In genomic region chr21:37522641-37523295, GRCh38 we compare ENCODE assay signal across 31 cellular contexts.
A peak's percentile ranks its signal among the peaks of the same experiment; 100 is the strongest.
DNase-seq lines count a peak whose midpoint lies in the region; ATAC-seq and TF ChIP-seq lines count a peak whose summit lies in the region.
"Had no signal": no experiment of that assay in that cellular context is flagged by ENCODE, and none has a peak within 500 bp of the region (broad histone marks: within the 10 kb centered on the region; RNA-seq: fewer than 3 reads in every experiment).

No MANE protein-coding gene starts in this region.

- TF ChIP-seq EP300 in neural cell (conservative IDR thresholded peaks at IDR 0.05; ENCODE audit: poor library complexity, severe bottlenecking), result no peak

- H3K27me3 Mint-ChIP-seq in activated CD8-positive, alpha-beta T cell treated with anti-CD3 and anti-CD28 coated beads, Interleukin-2, amount 10 ng/mL, durations not matched to agents 7 days and 5 days (ENCODE audit: low read depth), result no peaks in the 10 kb centered on the region
- H3K27me3 Mint-ChIP-seq in activated CD8-positive, alpha-beta T cell treated with anti-CD3 and anti-CD28 coated beads for 36 hours, result no peaks in the 10 kb centered on the region
- H3K27me3 Mint-ChIP-seq in GM23338 (ENCODE audit: insufficient read depth, low read depth, poor library complexity), result peaks cover 5% of the 10 kb centered on the region
- H3K27me3 Mint-ChIP-seq in T-helper 17 cell, result no peaks in the 10 kb centered on the region
- H3K27me3 Mint-ChIP-seq: CD4-positive, alpha-beta memory T cell had no signal

- H4K20me1 ChIP-seq in GM23338 (replicated peaks; ENCODE audit: insufficient read depth), result no peaks in the 10 kb centered on the region
- H4K20me1 ChIP-seq in neural cell (ENCODE audit: insufficient read depth), result no peaks in the 10 kb centered on the region

- intact Hi-C loops in activated CD8-positive, alpha-beta T cell treated with anti-CD3 and anti-CD28 coated beads for 36 hours (cut with micrococcal nuclease), result no loop called here

- H3K9me2 ChIP-seq in GM23338 (ENCODE audit: insufficient read depth) (no peaks in the 10 kb centered on the region; the same call in 1 of the 2 replicates), neural cell (ENCODE audit: insufficient read depth, low read length) (no peaks in the 10 kb centered on the region)

- no peak overlapping the region for H3K27ac ChIP-seq in GM23338 (ENCODE audit: low read depth)
- no peak overlapping the region for H3K27ac ChIP-seq in neural cell (ENCODE audit: low read length)
- H3K27ac ChIP-seq: A549, adrenal gland, body of pancreas, prostate gland, right lobe of liver, thyroid gland, vagina had no signal

- no peaks in the 10 kb centered on the region for H3K9me3 Mint-ChIP-seq in activated CD8-positive, alpha-beta T cell treated with anti-CD3 and anti-CD28 coated beads, Interleukin-2, amount 10 ng/mL, durations not matched to agents 7 days and 5 days (ENCODE audit: insufficient read depth)
- no peaks in the 10 kb centered on the region for H3K9me3 Mint-ChIP-seq in activated CD8-positive, alpha-beta T cell treated with anti-CD3 and anti-CD28 coated beads for 36 hours
- no peaks in the 10 kb centered on the region; the same call in 2 of the 3 replicates for H3K9me3 Mint-ChIP-seq in GM23338

- no peak for TF ChIP-seq CTCF in activated CD8-positive, alpha-beta T cell treated with anti-CD3 and anti-CD28 coated beads for 36 hours (IDR thresholded peaks at IDR 0.05)
- no peak for TF ChIP-seq CTCF in GM23338 (conservative IDR thresholded peaks at IDR 0.05; ENCODE audit: low read depth in 2 of 2)
- TF ChIP-seq CTCF in neural cell (IDR thresholded peaks at IDR 0.05; ENCODE audit: poor library complexity, severe bottlenecking), result no peak

- no peak for ATAC-seq in activated CD8-positive, alpha-beta T cell treated with anti-CD3 and anti-CD28 coated beads, Interleukin-2, amount 10 ng/mL, durations not matched to agents 7 days and 5 days
- no peak for ATAC-seq in activated CD8-positive, alpha-beta T cell treated with anti-CD3 and anti-CD28 coated beads for 36 hours
- ATAC-seq in GM23338, result no peak
- no peak for ATAC-seq in T-helper 17 cell
- no peak for ATAC-seq in HG03565 (IDR thresholded peaks at IDR 0.05; ENCODE audit: unreplicated experiment)
- no peak for ATAC-seq in GM19351 (IDR thresholded peaks at IDR 0.05; ENCODE audit: unreplicated experiment)
- ATAC-seq: A549, body of pancreas, esophagus mucosa, left lobe of liver had no signal

- H3K4me3 Mint-ChIP-seq in activated CD8-positive, alpha-beta T cell treated with anti-CD3 and anti-CD28 coated beads, Interleukin-2, amount 10 ng/mL, durations not matched to agents 7 days and 5 days, result no peak overlapping the region
- H3K4me3 Mint-ChIP-seq in activated CD8-positive, alpha-beta T cell treated with anti-CD3 and anti-CD28 coated beads for 36 hours, result no peak overlapping the region
- H3K4me3 Mint-ChIP-seq in GM23338 (no peak overlapping the region), T-helper 17 cell (no peak overlapping the region)
- H3K4me3 Mint-ChIP-seq: CD4-positive, alpha-beta memory T cell; endodermal cell had no signal

- no peaks in the 10 kb centered on the region for H3K36me3 ChIP-seq in GM23338 (ENCODE audit: insufficient read depth)
- no peaks in the 10 kb centered on the region for H3K36me3 ChIP-seq in neural cell (ENCODE audit: insufficient read depth, low read length)
- H3K36me3 ChIP-seq: adrenal gland, prostate gland, right lobe of liver, thyroid gland had no signal

- H3K79me2 ChIP-seq in GM23338 (replicated peaks; ENCODE audit: insufficient read depth) (no peaks in the 10 kb centered on the region), neural cell (replicated peaks; ENCODE audit: insufficient read depth, low read length) (no peaks in the 10 kb centered on the region)

- no peak overlapping the region for H3K9ac ChIP-seq in neural cell (ENCODE audit: low read length)

- H3K9me3 ChIP-seq in T-helper 17 cell (ENCODE audit: control insufficient read depth, low read length, poor library complexity, severe bottlenecking) (no peaks in the 10 kb centered on the region), neural cell (ENCODE audit: low read length) (no peaks in the 10 kb centered on the region)
- H3K9me3 ChIP-seq: A549, adrenal gland, body of pancreas, prostate gland, right lobe of liver, spleen, thyroid gland, vagina had no signal

- DNase-seq in activated CD8-positive, alpha-beta T cell treated with anti-CD3 and anti-CD28 coated beads, Interleukin-2, amount 10 ng/mL, durations not matched to agents 7 days and 5 days, result no peak
- no peak for DNase-seq in activated CD8-positive, alpha-beta T cell treated with anti-CD3 and anti-CD28 coated beads for 36 hours
- no peak for DNase-seq in GM23338 (ENCODE audit: low spot score)
- DNase-seq in T-helper 17 cell, result no peak
- no peak for DNase-seq in NCI-H1694 (lab: John Stamatoyannopoulos, UW)
- DNase-seq: activated CD4-positive, alpha-beta T cell treated with anti-CD3 and anti-CD28 coated beads, Interleukin-2, amount 50 U/mL, for 48 hours; activated gamma-delta T cell; adrenal gland; AML-193; body of pancreas; CD4-positive, alpha-beta memory T cell; cerebellar nuclear complex; dermis blood vessel endothelial cell; endodermal cell; GOT3; Kasumi-1; NCI-H146; NCI-H446; NCI-H774; right lobe of liver; spleen; stimulated activated CD4-positive, alpha-beta T cell treated with anti-CD3 and anti-CD28 coated beads, Interleukin-2, amount 100 ng/mL, for 24 hours; thyroid gland had no signal

- H3F3A ChIP-seq in GM23338 (replicated peaks; ENCODE audit: low read depth) (no peaks in the 10 kb centered on the region), neural cell (ENCODE audit: insufficient read depth, low read length, poor library complexity, severe bottlenecking) (no peaks in the 10 kb centered on the region)

- POLR2A ChIA-PET in activated CD8-positive, alpha-beta T cell treated with anti-CD3 and anti-CD28 coated beads, Interleukin-2, amount 10 ng/mL, durations not matched to agents 7 days and 5 days (lab: Charles Lee), result interaction anchor here (1.0 to 1.3 kb wide), 2 partner anchors 11 to 41 kb away, joined by 3 to 7 read pairs; no protein-coding TSS in a partner anchor
- POLR2A ChIA-PET in activated CD8-positive, alpha-beta T cell treated with anti-CD3 and anti-CD28 coated beads for 36 hours (lab: Charles Lee), result interaction anchor here (1.3 kb wide), 1 partner anchor 11 kb away, joined by 3 read pairs; no protein-coding TSS in a partner anchor

- H2AFZ ChIP-seq in GM23338, result no peak overlapping the region
- no peak overlapping the region for H2AFZ ChIP-seq in neural cell (ENCODE audit: low read depth, low read length)

- peaks cover 4% of the 10 kb centered on the region for H3K4me1 Mint-ChIP-seq in activated CD8-positive, alpha-beta T cell treated with anti-CD3 and anti-CD28 coated beads, Interleukin-2, amount 10 ng/mL, durations not matched to agents 7 days and 5 days (ENCODE audit: low read depth)
- peaks cover 3% of the 10 kb centered on the region for H3K4me1 Mint-ChIP-seq in activated CD8-positive, alpha-beta T cell treated with anti-CD3 and anti-CD28 coated beads for 36 hours (ENCODE audit: low read depth)
- peaks cover 30% of the 10 kb centered on the region for H3K4me1 Mint-ChIP-seq in GM23338
- H3K4me1 Mint-ChIP-seq in T-helper 17 cell, result peaks cover 15% of the 10 kb centered on the region

- CTCF ChIA-PET in activated CD8-positive, alpha-beta T cell treated with anti-CD3 and anti-CD28 coated beads, Interleukin-2, amount 10 ng/mL, durations not matched to agents 7 days and 5 days (lab: Charles Lee), result interaction anchor here (0.8 kb wide), 1 partner anchor 41 kb away, joined by 3 read pairs; no protein-coding TSS in a partner anchor
- CTCF ChIA-PET in activated CD8-positive, alpha-beta T cell treated with anti-CD3 and anti-CD28 coated beads for 36 hours (lab: Charles Lee), result no interaction called here

- peak overlapping the region; percentile 13 for H3K27ac Mint-ChIP-seq in activated CD8-positive, alpha-beta T cell treated with anti-CD3 and anti-CD28 coated beads, Interleukin-2, amount 10 ng/mL, durations not matched to agents 7 days and 5 days
- H3K27ac Mint-ChIP-seq in activated CD8-positive, alpha-beta T cell treated with anti-CD3 and anti-CD28 coated beads for 36 hours, result no peak overlapping the region
- H3K27ac Mint-ChIP-seq in GM23338 (peak overlapping the region; percentile 66; the same call in 1 of the 2 replicates), T-helper 17 cell (peak overlapping the region; percentile 1)
- H3K27ac Mint-ChIP-seq: endodermal cell had no signal

- peaks cover 25% of the 10 kb centered on the region for H3K4me1 ChIP-seq in GM23338 (ENCODE audit: insufficient read depth)
- H3K4me1 ChIP-seq: A549, adrenal gland, body of pancreas, prostate gland, right lobe of liver, thyroid gland, vagina had no signal

- H3K4me3 ChIP-seq in GM23338 (no peak overlapping the region), neural cell (ENCODE audit: low read length) (no peak overlapping the region)
- H3K4me3 ChIP-seq: A549, adrenal gland, body of pancreas, prostate gland, right lobe of liver, thyroid gland, vagina had no signal

- H3K27me3 ChIP-seq in GM23338 (ENCODE audit: insufficient read depth) (no peaks in the 10 kb centered on the region), neural cell (ENCODE audit: insufficient read depth, low read depth, low read length) (no peaks in the 10 kb centered on the region)
- H3K27me3 ChIP-seq: adrenal gland, body of pancreas, right lobe of liver, spleen, thyroid gland, vagina had no signal

- no peak for TF ChIP-seq RAD21 in neural cell (conservative IDR thresholded peaks at IDR 0.05)

- H3K36me3 Mint-ChIP-seq in activated CD8-positive, alpha-beta T cell treated with anti-CD3 and anti-CD28 coated beads, Interleukin-2, amount 10 ng/mL, durations not matched to agents 7 days and 5 days (ENCODE audit: low read depth), result peaks cover 6% of the 10 kb centered on the region
- H3K36me3 Mint-ChIP-seq in activated CD8-positive, alpha-beta T cell treated with anti-CD3 and anti-CD28 coated beads for 36 hours (ENCODE audit: low read depth), result no peaks in the 10 kb centered on the region
- H3K36me3 Mint-ChIP-seq in GM23338 (ENCODE audit: low read depth) (peaks cover 6% of the 10 kb centered on the region; the same call in 2 of the 3 replicates), T-helper 17 cell (ENCODE audit: low read depth) (no peaks in the 10 kb centered on the region)

- H3K4me2 ChIP-seq in GM23338, result no peak overlapping the region
- H3K4me2 ChIP-seq in neural cell (ENCODE audit: low read length), result no peak overlapping the region
- H3K4me2 ChIP-seq: A549 had no signal

TF ChIP-seq in GM23338, 12 proteins besides CTCF, POLR2A, EP300 and RAD21 (continues in another document):
- TF ChIP-seq CREB1 (CRISPR knock-in tag; IDR thresholded peaks at IDR 0.05; ENCODE audit: low read depth) (no peak), EZH2 (IDR thresholded peaks at IDR 0.05; ENCODE audit: low read depth, unreplicated experiment) (no peak), NANOG (IDR thresholded peaks at IDR 0.05; ENCODE audit: borderline replicate concordance) (no peak), POLR2AphosphoS5 (IDR thresholded peaks at IDR 0.05; ENCODE audit: low read depth) (no peak)

TF ChIP-seq in neural cell, 6 proteins besides CTCF, POLR2A, EP300 and RAD21:
- TF ChIP-seq EZH2 (IDR thresholded peaks at IDR 0.05; ENCODE audit: borderline replicate concordance, insufficient read depth, low read length, poor library complexity, severe bottlenecking) (no peak), POLR2AphosphoS5 (IDR thresholded peaks at IDR 0.05) (peak; percentile 13)
